Comparison of ENCODE assay signal across 9 cellular contexts in genomic region chr1:5993553-5994510, GRCh38. TPM values are rescaled to one million over a fixed set of nuclear protein-coding genes. Genes with fewer than 3 reads are reported as not detected.
DNase-seq lines count a peak whose midpoint lies in the region; ATAC-seq, FAIRE-seq and TF ChIP-seq lines count a peak whose summit lies in the region.
"Had no signal": no experiment of that assay in that cellular context is flagged by ENCODE, and none has a peak within 500 bp of the region (broad histone marks: within the 10 kb centered on the region; RNA-seq: fewer than 3 reads in every experiment).

No MANE protein-coding gene starts in this region.

- no peaks in the 10 kb centered on the region for H3K36me3 Mint-ChIP-seq in activated naive CD4-positive, alpha-beta T cell treated with anti-CD3 and anti-CD28 coated beads for 36 hours (ENCODE audit: low read depth)

- H3K4me1 Mint-ChIP-seq in activated naive CD4-positive, alpha-beta T cell treated with anti-CD3 and anti-CD28 coated beads for 36 hours (ENCODE audit: low read depth) = peaks cover 22% of the 10 kb centered on the region

- no peak overlapping the region for H3K27ac ChIP-seq in right cardiac atrium (ENCODE audit: low read length)

- H3K4me1 ChIP-seq in right cardiac atrium (ENCODE audit: control insufficient read depth, insufficient read depth, low read length) = peaks cover 2% of the 10 kb centered on the region

- peak overlapping the region; percentile 59 for H3K4me3 ChIP-seq in right cardiac atrium (ENCODE audit: low read length)

- no peaks in the 10 kb centered on the region for H3K27me3 ChIP-seq in right cardiac atrium (ENCODE audit: control insufficient read depth, insufficient read depth)

- H3K9me3 Mint-ChIP-seq in activated naive CD4-positive, alpha-beta T cell treated with anti-CD3 and anti-CD28 coated beads for 36 hours = no peaks in the 10 kb centered on the region

- H3K4me3 Mint-ChIP-seq in activated naive CD4-positive, alpha-beta T cell treated with anti-CD3 and anti-CD28 coated beads for 36 hours = peak overlapping the region; percentile 81

- ATAC-seq in right cardiac atrium (no peak), GM18873 (IDR thresholded peaks at IDR 0.05; ENCODE audit: low FRiP score, unreplicated experiment) (no peak)

- no peak for TF ChIP-seq POLR2A in H54 (IDR thresholded peaks at IDR 0.05; ENCODE audit: low read depth, low read length)

- whole genome bisulfite sequencing in right cardiac atrium = 45% methylated on average over 29 of the region's 29 CpGs

- peak overlapping the region; percentile 79 for H3K27ac Mint-ChIP-seq in activated naive CD4-positive, alpha-beta T cell treated with anti-CD3 and anti-CD28 coated beads for 36 hours

- no peaks in the 10 kb centered on the region for H3K27me3 Mint-ChIP-seq in activated naive CD4-positive, alpha-beta T cell treated with anti-CD3 and anti-CD28 coated beads for 36 hours (ENCODE audit: low read depth)

- H3K9me3 ChIP-seq in right cardiac atrium (ENCODE audit: control insufficient read depth, low read length) = no peaks in the 10 kb centered on the region

- intact Hi-C loops in activated naive CD4-positive, alpha-beta T cell treated with anti-CD3 and anti-CD28 coated beads for 36 hours (cut with micrococcal nuclease) = loop anchor here (2.0 kb wide), 2 partner anchors 241 to 471 kb away; partner anchors contain the start of gene ICMT
- intact Hi-C loops in right cardiac atrium (cut with DNase I) = no loop called here

- CTCF ChIA-PET in activated naive CD4-positive, alpha-beta T cell treated with anti-CD3 and anti-CD28 coated beads for 36 hours (lab: Charles Lee) = interaction anchor here (0.6 to 1.8 kb wide), 4 partner anchors 8 to 1911 kb away, joined by 3 to 5 read pairs (median 4); no protein-coding TSS in a partner anchor

- no peak for FAIRE-seq in H54 (lab: Jason Lieb, UNC)
- FAIRE-seq: endometrium had no signal

- peak; percentile 70 for DNase-seq in activated naive CD4-positive, alpha-beta T cell treated with anti-CD3 and anti-CD28 coated beads for 36 hours
- no peak for DNase-seq in activated naive CD4-positive, alpha-beta T cell (lab: John Stamatoyannopoulos, UW)
- DNase-seq in activated T-cell treated with anti-CD3 and anti-CD28 coated beads for 48 hours (ENCODE audit: low read depth) = peak; percentile 29
- DNase-seq in right cardiac atrium = peak in 2 of 3 donors; percentile 47 to 49
- peak in 2 of 3 donors; percentile 5 to 20 for DNase-seq in stimulated activated CD4-positive, alpha-beta T cell treated with anti-CD3 and anti-CD28 coated beads, TNF-alpha, amount 100 ng/mL, for 48 hours (ENCODE audit: low read depth in 3 of 3)
- no peak for DNase-seq in HK-2 (ENCODE audit: unreplicated experiment)
- DNase-seq in H54 (ENCODE audit: insufficient read length, low spot score) = no peak

RNA-seq across cellular contexts. Expression of gene NPHP4, which starts 1.6 kb away (rescaled TPM):
- 10 to 100 TPM; 10.7 to 11.2 TPM for total RNA-seq in activated naive CD4-positive, alpha-beta T cell treated with anti-CD3 and anti-CD28 coated beads for 36 hours
- total RNA-seq in right cardiac atrium = 1 to 10 TPM; 4.8 to 6.0 (median 5.4) TPM
- 2.8 TPM for polyA plus RNA-seq in right cardiac atrium

RNA-seq across cellular contexts. Expression of gene KCNAB2, which starts 51.9 kb away (rescaled TPM):
- total RNA-seq in activated naive CD4-positive, alpha-beta T cell treated with anti-CD3 and anti-CD28 coated beads for 36 hours = 100 to 1,000 TPM; 164 to 166 TPM
- 10 to 100 TPM; 15.4 to 25.6 (median 19.0) TPM for total RNA-seq in right cardiac atrium
- polyA plus RNA-seq in right cardiac atrium = 12.6 TPM

Comparison
In these comparisons a context has a peak if more than half of its experiments do, and no peak if none do; other contexts are left out.
1. DNase-seq: peak in activated naive CD4-positive, alpha-beta T cell treated with anti-CD3 and anti-CD28 coated beads for 36 hours (single experiment), activated T-cell treated with anti-CD3 and anti-CD28 coated beads for 48 hours (single experiment), right cardiac atrium (2 of 3) and stimulated activated CD4-positive, alpha-beta T cell treated with anti-CD3 and anti-CD28 coated beads, TNF-alpha, amount 100 ng/mL, for 48 hours (2 of 3); none in activated naive CD4-positive, alpha-beta T cell (0 of 4), HK-2 (single experiment) and H54 (single experiment).
2. RNA of gene KCNAB2, which starts 51.9 kb away (total RNA-seq): 164 to 166 TPM in activated naive CD4-positive, alpha-beta T cell treated with anti-CD3 and anti-CD28 coated beads for 36 hours; 15.4 to 25.6 TPM in right cardiac atrium; every median in the first group is over 4 times any median in the second.